In the genomic region with DNA sequence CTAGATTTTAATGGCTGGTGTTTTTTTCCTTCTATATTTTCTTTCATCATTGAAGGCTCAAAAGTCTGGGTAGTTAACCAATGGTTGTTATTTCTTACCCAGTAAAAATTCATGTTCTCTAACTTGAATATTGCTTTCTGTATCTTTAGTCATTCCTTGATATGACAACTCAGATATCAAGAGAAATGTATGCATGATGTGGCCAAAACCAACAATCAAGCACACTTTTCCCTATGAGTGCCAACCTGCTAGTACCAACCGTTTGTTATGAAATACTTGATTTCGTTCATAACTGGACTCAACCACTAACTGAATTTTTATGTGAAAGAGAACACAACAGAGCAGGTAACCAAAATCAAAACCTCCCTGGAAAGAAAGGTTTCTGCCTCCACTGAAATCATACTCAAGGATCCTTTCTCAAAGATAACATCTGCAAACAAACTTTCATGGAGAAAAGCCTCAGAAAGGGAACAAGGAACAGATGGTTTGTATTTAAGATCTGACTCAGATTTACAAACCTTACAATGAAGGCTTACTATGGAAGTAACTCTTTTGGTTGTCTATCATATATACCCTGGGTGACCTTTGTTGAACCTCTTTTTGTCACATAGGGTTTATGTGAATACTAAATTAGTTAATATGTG, we compare ENCODE assay signal across 22 cellular contexts. TPM values are rescaled to one million over a fixed set of nuclear protein-coding genes. Genes with fewer than 3 reads are reported as not detected.
DNase-seq lines count a peak whose midpoint lies in the region; ATAC-seq, FAIRE-seq and TF ChIP-seq lines count a peak whose summit lies in the region.
"Had no signal": no experiment of that assay in that cellular context is flagged by ENCODE, and none has a peak within 500 bp of the region (broad histone marks: within the 10 kb centered on the region; RNA-seq: fewer than 3 reads in every experiment).

No MANE protein-coding gene starts in this region.

- no peak overlapping the region for H3K4me3 ChIP-seq in AG10803 (ENCODE audit: low read length)
- no peak overlapping the region for H3K4me3 ChIP-seq in LNCaP clone FGC (ENCODE audit: low read depth, low read length)
- no peak overlapping the region for H3K4me3 ChIP-seq in astrocyte (ENCODE audit: insufficient read depth, low read depth, low read length)
- H3K4me3 ChIP-seq in fibroblast of villous mesenchyme (ENCODE audit: low read depth, low read length): no peak overlapping the region
- H3K4me3 ChIP-seq: BLaER1, PC-9 had no signal

- H3K27ac Mint-ChIP-seq in astrocyte (ENCODE audit: unreplicated experiment): no peak overlapping the region
- H3K27ac Mint-ChIP-seq in activated T-helper 17 cell treated with anti-CD3 and anti-CD28 coated beads, Interleukin-2, amount 50 U/mL, for 72 hours: no peak overlapping the region
- H3K27ac Mint-ChIP-seq: CD4-positive, alpha-beta memory T cell had no signal

- H3K27ac ChIP-seq in astrocyte (ENCODE audit: low read depth, low read length): no peak overlapping the region
- H3K27ac ChIP-seq: BLaER1, KMS-11, PC-9 had no signal

- H2AFZ ChIP-seq in astrocyte (ENCODE audit: low read depth, low read length): no peak overlapping the region
- H2AFZ ChIP-seq: PC-9 had no signal

- H3K4me1 Mint-ChIP-seq in astrocyte (ENCODE audit: low read depth, unreplicated experiment): peaks cover 3% of the 10 kb centered on the region
- H3K4me1 Mint-ChIP-seq in activated T-helper 17 cell treated with anti-CD3 and anti-CD28 coated beads, Interleukin-2, amount 50 U/mL, for 72 hours: no peaks in the 10 kb centered on the region
- H3K4me1 Mint-ChIP-seq: CD4-positive, alpha-beta memory T cell had no signal

- H3K9me3 Mint-ChIP-seq in astrocyte (ENCODE audit: unreplicated experiment): no peaks in the 10 kb centered on the region
- H3K9me3 Mint-ChIP-seq in activated T-helper 17 cell treated with anti-CD3 and anti-CD28 coated beads, Interleukin-2, amount 50 U/mL, for 72 hours: peaks cover under 1% of the 10 kb centered on the region

- no peak for ATAC-seq in GM19324 (IDR thresholded peaks at IDR 0.05; ENCODE audit: low FRiP score, unreplicated experiment)
- ATAC-seq in activated T-helper 17 cell treated with anti-CD3 and anti-CD28 coated beads, Interleukin-2, amount 50 U/mL, for 72 hours (replicated peaks): no peak

- peak; percentile 52 for DNase-seq in AG10803 (ENCODE audit: low read depth)
- peak; percentile 67 for DNase-seq in LNCaP clone FGC (ENCODE audit: low read depth)
- no peak for DNase-seq in astrocyte (ENCODE audit: low read depth)
- DNase-seq in fibroblast of villous mesenchyme (ENCODE audit: low read depth): peak; percentile 56
- DNase-seq in posterior cingulate gyrus: no peak
- DNase-seq in NCI-H187 (lab: John Stamatoyannopoulos, UW): no peak
- DNase-seq: CD4-positive, alpha-beta memory T cell; DMS153; EL; H7; NCI-H1417 treated with DMSO at 0.1 percent for 48 hours; NCI-H1930; NCI-H345; NCI-H524 treated with DMSO at 0.1 percent for 48 hours had no signal

- no peaks in the 10 kb centered on the region for H3K9me3 ChIP-seq in astrocyte (ENCODE audit: insufficient read depth, low read depth, low read length)
- H3K9me3 ChIP-seq: BLaER1 had no signal

- no peak overlapping the region for H3K4me3 Mint-ChIP-seq in astrocyte (ENCODE audit: unreplicated experiment)
- H3K4me3 Mint-ChIP-seq in activated T-helper 17 cell treated with anti-CD3 and anti-CD28 coated beads, Interleukin-2, amount 50 U/mL, for 72 hours: no peak overlapping the region
- H3K4me3 Mint-ChIP-seq: CD4-positive, alpha-beta memory T cell had no signal

- no peaks in the 10 kb centered on the region for H4K20me1 ChIP-seq in astrocyte (ENCODE audit: insufficient read depth, low read length)
- H4K20me1 ChIP-seq: BLaER1 had no signal

- peaks cover 3% of the 10 kb centered on the region for H3K27me3 Mint-ChIP-seq in astrocyte (ENCODE audit: low read depth, unreplicated experiment)
- H3K27me3 Mint-ChIP-seq in activated T-helper 17 cell treated with anti-CD3 and anti-CD28 coated beads, Interleukin-2, amount 50 U/mL, for 72 hours: no peaks in the 10 kb centered on the region

- H3K27me3 ChIP-seq in astrocyte (ENCODE audit: insufficient read depth, low read length): no peaks in the 10 kb centered on the region
- H3K27me3 ChIP-seq: BLaER1 had no signal

- H3K36me3 Mint-ChIP-seq in astrocyte (ENCODE audit: low read depth, unreplicated experiment): peaks cover 3% of the 10 kb centered on the region
- no peaks in the 10 kb centered on the region for H3K36me3 Mint-ChIP-seq in activated T-helper 17 cell treated with anti-CD3 and anti-CD28 coated beads, Interleukin-2, amount 50 U/mL, for 72 hours (ENCODE audit: low read depth)
- H3K36me3 Mint-ChIP-seq: CD4-positive, alpha-beta memory T cell had no signal

- H3K79me2 ChIP-seq in astrocyte (ENCODE audit: insufficient read depth, low read length): no peaks in the 10 kb centered on the region

- no peak overlapping the region for H3K4me2 ChIP-seq in astrocyte (ENCODE audit: low read length)
- H3K4me2 ChIP-seq: BLaER1, KMS-11, PC-9 had no signal

- H3K9ac ChIP-seq in astrocyte (ENCODE audit: low read length): no peak overlapping the region
- H3K9ac ChIP-seq: BLaER1, KMS-11 had no signal

- no peaks in the 10 kb centered on the region for H3K36me3 ChIP-seq in astrocyte (ENCODE audit: insufficient read depth, low read length)
- H3K36me3 ChIP-seq: BLaER1 had no signal

- H3K4me1 ChIP-seq in astrocyte (ENCODE audit: insufficient read depth, low read length): no peaks in the 10 kb centered on the region

- TF ChIP-seq CTCF in AG10803 (conservative IDR thresholded peaks at IDR 0.05; ENCODE audit: low read length) (no peak), LNCaP clone FGC (IDR thresholded peaks at IDR 0.05; ENCODE audit: control insufficient read depth, extremely low read depth, insufficient read depth) (no peak), astrocyte (IDR thresholded peaks at IDR 0.05; ENCODE audit: insufficient read depth, low read depth, low read length) (no peak), fibroblast of villous mesenchyme (IDR thresholded peaks at IDR 0.05; ENCODE audit: insufficient read depth, low read depth, low read length) (no peak)

- intact Hi-C loops in posterior cingulate gyrus (cut with DNase I): no loop called here

- FAIRE-seq in astrocyte (lab: Jason Lieb, UNC): peak; percentile 87
- FAIRE-seq: GM12892, GM18507 had no signal

RNA-seq across cellular contexts. Expression of gene VEGFC, which starts 8.3 kb away (rescaled TPM):
- total RNA-seq in astrocyte: 20.3 and 24.2 TPM in 2 replicates
- total RNA-seq in fibroblast of villous mesenchyme: 30.3 and 77.3 TPM in 2 replicates
- total RNA-seq in activated T-helper 17 cell treated with anti-CD3 and anti-CD28 coated beads, Interleukin-2, amount 50 U/mL, for 72 hours: not detected
- total RNA-seq: CD4-positive, alpha-beta memory T cell; HT-29 had no signal

Comparison
In these comparisons a context has a peak if more than half of its experiments do, and no peak if none do; other contexts are left out.
1. DNase-seq: peak in AG10803 (single experiment), LNCaP clone FGC (single experiment) and fibroblast of villous mesenchyme (single experiment); none in astrocyte (single experiment), posterior cingulate gyrus (0 of 10) and NCI-H187 (0 of 2).
2. RNA of gene VEGFC, which starts 8.3 kb away (total RNA-seq): 30.3 to 77.3 TPM in fibroblast of villous mesenchyme and 20.3 to 24.2 TPM in astrocyte; not detected in activated T-helper 17 cell treated with anti-CD3 and anti-CD28 coated beads, Interleukin-2, amount 50 U/mL, for 72 hours; every median in the first group is over 10 times any median in the second.